Comparison of ENCODE assay signal across 9 cellular contexts in the genomic region with DNA sequence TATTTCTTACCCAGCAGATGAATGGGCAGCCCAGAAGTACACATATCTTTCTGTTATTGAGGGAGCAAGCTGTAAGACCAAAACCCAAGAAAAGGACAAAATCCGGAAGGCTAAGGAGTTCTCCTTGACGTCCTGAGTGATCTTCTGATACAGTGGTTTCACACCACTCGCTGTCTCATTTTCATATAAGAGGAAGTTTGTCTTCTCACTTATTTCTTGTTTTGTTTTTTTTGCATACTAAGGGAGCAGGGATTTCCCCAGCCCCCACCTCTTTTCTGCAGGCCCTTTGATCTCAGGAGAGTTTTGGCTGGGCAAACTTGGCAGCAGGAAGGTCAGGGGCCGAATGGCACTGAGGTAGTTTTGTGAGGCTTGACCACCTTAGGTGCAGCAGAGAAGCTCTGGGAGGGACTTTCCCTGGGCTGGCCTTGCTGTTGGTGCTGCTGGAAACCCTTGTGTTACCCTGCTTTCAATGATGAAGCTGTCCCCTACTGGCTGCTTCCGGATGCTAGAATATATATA. TPM values are rescaled to one million over a fixed set of nuclear protein-coding genes. Genes with fewer than 3 reads are reported as not detected.
DNase-seq lines count a peak whose midpoint lies in the region; ATAC-seq, FAIRE-seq and TF ChIP-seq lines count a peak whose summit lies in the region.
"Had no signal": no experiment of that assay in that cellular context is flagged by ENCODE, and none has a peak within 500 bp of the region (broad histone marks: within the 10 kb centered on the region; RNA-seq: fewer than 3 reads in every experiment).

No MANE protein-coding gene starts in this region.

- POLR2A ChIA-PET in K562 (lab: Yijun Ruan, JAX) = no interaction called here

- H3K36me3 ChIP-seq in K562 (ENCODE audit: control insufficient read depth, insufficient read depth, low read length) = no peaks in the 10 kb centered on the region

- no peaks in the 10 kb centered on the region for H3K4me1 ChIP-seq in K562 (replicated peaks in 1 of 2; ENCODE audit: control insufficient read depth in 2 of 2, insufficient read depth in 2 of 2, low read length in 2 of 2)

- ATAC-seq in GM21529 (IDR thresholded peaks at IDR 0.05; ENCODE audit: unreplicated experiment) (peak; percentile 58), HG03571 (IDR thresholded peaks at IDR 0.05; ENCODE audit: unreplicated experiment) (peak; percentile 41), K562 (peak; percentile 35; the same call in 2 of the 3 replicates)

- H3K9me3 Mint-ChIP-seq in glutamatergic neuron (ENCODE audit: unreplicated experiment) = peaks cover 3% of the 10 kb centered on the region

- CTCF ChIA-PET in K562 (lab: Yijun Ruan, JAX; ENCODE audit: low intra/inter-chr PET ratio) = no interaction called here

- no peak overlapping the region for H3K9ac ChIP-seq in K562 (ENCODE audit: insufficient read depth in 1 of 2, low read depth in 2 of 2, low read length in 2 of 2)

- H3K79me2 ChIP-seq in K562 (ENCODE audit: control insufficient read depth, insufficient read depth, low read length) = no peaks in the 10 kb centered on the region

- no peaks in the 10 kb centered on the region for H3K9me1 ChIP-seq in K562 (ENCODE audit: control insufficient read depth, insufficient read depth, low read length)

- H3K27ac ChIP-seq in K562 (ENCODE audit: extremely low read depth, low read depth, low read length) = no peak overlapping the region

- peaks cover 3% of the 10 kb centered on the region for H3K27me3 Mint-ChIP-seq in glutamatergic neuron (ENCODE audit: unreplicated experiment)

- TF ChIP-seq POLR2A in K562 (conservative IDR thresholded peaks at IDR 0.05) = no peak

- no peak overlapping the region for H3K27ac Mint-ChIP-seq in glutamatergic neuron (ENCODE audit: unreplicated experiment)

- H3K9me3 ChIP-seq in K562 (replicated peaks; ENCODE audit: control insufficient read depth, insufficient read depth, low read depth, low read length) = no peaks in the 10 kb centered on the region

- TF ChIP-seq CTCF in GM12875 (IDR thresholded peaks at IDR 0.05; ENCODE audit: borderline replicate concordance, insufficient read depth, low read depth, low read length) (peak; percentile 23; the same call in 1 of the 2 replicates), K562 (IDR thresholded peaks at IDR 0.05 in 2 of 3, conservative IDR thresholded peaks at IDR 0.05 in 1 of 3; ENCODE audit: insufficient read depth in 2 of 3, low read depth in 1 of 3, low read length in 3 of 3) (no peak), glutamatergic neuron (IDR thresholded peaks at IDR 0.05; ENCODE audit: partially characterized antibody, unreplicated experiment) (no peak)

- no peak for TF ChIP-seq RAD21 in K562 (CRISPR knock-in tag; conservative IDR thresholded peaks at IDR 0.05 in 1 of 2, IDR thresholded peaks at IDR 0.05 in 1 of 2)

- no TSS peak for BruUV-seq in K562 (replicated peaks; lab: Mats Ljungman, UMichigan)

- H3K4me3 ChIP-seq in GM12875 (ENCODE audit: low read depth, low read length) (no peak overlapping the region), K562 (no peak overlapping the region)

- FAIRE-seq in K562 (lab: Jason Lieb, UNC) = no peak

- H2AFZ ChIP-seq in K562 (ENCODE audit: low read depth, low read length) = no peak overlapping the region

- in situ Hi-C loops in K562 (cut with MboI) = no loop called here
- in situ Hi-C loops in ACHN (cut with HindIII; ENCODE audit: low pct_ligation_motif_present, low pct_unique_long_range_greater_than_20kb, low sequenced_read_pairs) = no loop called here

- no peaks in the 10 kb centered on the region for H3K36me3 Mint-ChIP-seq in glutamatergic neuron (ENCODE audit: unreplicated experiment)

- DNase-seq in K562 (ENCODE audit: extremely low read depth in 1 of 4, low spot score in 3 of 4) (no peak), glutamatergic neuron (no peak), ACHN (no peak), DMS53 treated with DMSO at 0.1 percent for 48 hours (lab: John Stamatoyannopoulos, UW; ENCODE audit: unreplicated experiment) (no peak), epidermal melanocyte (ENCODE audit: insufficient read length, low spot score) (no peak)

- peaks cover 15% of the 10 kb centered on the region for H3K4me1 Mint-ChIP-seq in glutamatergic neuron (ENCODE audit: low read depth, unreplicated experiment)

- no peak overlapping the region for H3K4me2 ChIP-seq in K562 (ENCODE audit: insufficient read depth, low read length)

- no peaks in the 10 kb centered on the region for H4K20me1 ChIP-seq in K562 (replicated peaks; ENCODE audit: control insufficient read depth, insufficient read depth, low read length)

- H3K27me3 ChIP-seq in K562 (ENCODE audit: control insufficient read depth in 2 of 2, insufficient read depth in 2 of 2, low read length in 2 of 2) = peaks cover 10 to 40% of the 10 kb centered on the region in 2 experiments

- no peak for TF ChIP-seq EP300 in K562 (IDR thresholded peaks at IDR 0.05; ENCODE audit: low read length)

- WGBS in K562 (ENCODE audit: insufficient coverage, low coverage, missing lambda C conversion rate) = 2% methylated on average over 5 of the region's 5 CpGs

- intact Hi-C loops in K562 (cut with micrococcal nuclease) = no loop called here

- H3K4me3 Mint-ChIP-seq in glutamatergic neuron (ENCODE audit: unreplicated experiment) = no peak overlapping the region

TF ChIP-seq in K562, 482 proteins besides CTCF, POLR2A, EP300 and RAD21:
- no peak for TF ChIP-seq SRSF1 (IDR thresholded peaks at IDR 0.05; ENCODE audit: low read depth, low read length)

RNA-seq across cellular contexts. Expression of a gene that starts 13.3 kb away (rescaled TPM):
- not detected in 2 replicates for total RNA-seq in K562 (2011; cell fraction: chromatin; rRNA removed; ENCODE audit: low replicate concordance)
- not detected in 2 replicates for total RNA-seq in K562 (2011; cell fraction: nucleolus; rRNA removed)
- not detected in 2 replicates for total RNA-seq in K562 (2011; cell fraction: nucleoplasm; rRNA removed)
- total RNA-seq in K562 (2014; rRNA removed) = not detected in 2 replicates
- total RNA-seq in K562 (2014; rRNA removed; fragmentation: Illumina TruSeq; extraction: Trizol) = not detected in 2 replicates
- total RNA-seq in K562 (2015; rRNA removed; fragmentation: Illumina TruSeq; extraction: Trizol) = not detected in 2 replicates
- total RNA-seq in K562 (2021) = not detected in 2 replicates
- polyA plus RNA-seq in K562 (2011; rRNA removed) = not detected in 2 replicates
- not detected in 2 replicates for polyA plus RNA-seq in K562 (2011; cell fraction: cytosol; rRNA removed)
- polyA plus RNA-seq in K562 (2011; cell fraction: nucleus; rRNA removed) = not detected in 2 replicates
- polyA plus RNA-seq in K562 (2012) = not detected in 2 replicates
- polyA plus RNA-seq in K562 (2014; fragmentation: Illumina TruSeq; extraction: Trizol) = not detected in 2 replicates
- not detected for polyA plus RNA-seq in K562 (2014; fragmentation: Nextera tagmentation; extraction: Ambion mirVana)
- not detected in 2 replicates for polyA plus RNA-seq in K562 (2014; rRNA removed)
- not detected in 2 replicates for polyA minus RNA-seq in K562 (2011; rRNA and poly(A)+ RNA removed)
- polyA minus RNA-seq in K562 (2011; cell fraction: cytosol; rRNA and poly(A)+ RNA removed) = not detected in 2 replicates
- not detected in 2 replicates for polyA minus RNA-seq in K562 (2011; cell fraction: nucleus; rRNA and poly(A)+ RNA removed)
- total RNA-seq in glutamatergic neuron (ENCODE audit: unreplicated experiment) = 161 TPM
- total RNA-seq: epithelial cell of proximal tubule had no signal

Comparison
In these comparisons a context has a peak if more than half of its experiments do, and no peak if none do; other contexts are left out.
1. RNA of a gene that starts 13.3 kb away (total RNA-seq): 161 TPM in glutamatergic neuron (single experiment); not detected in K562; every median in the first group is over 100 times any median in the second.
2. Peak in every context shown above with its lines, with median percentiles within 50 percentile points of each other: ATAC-seq.